ENCODE assay signal across 3 cellular contexts in the genomic region with DNA sequence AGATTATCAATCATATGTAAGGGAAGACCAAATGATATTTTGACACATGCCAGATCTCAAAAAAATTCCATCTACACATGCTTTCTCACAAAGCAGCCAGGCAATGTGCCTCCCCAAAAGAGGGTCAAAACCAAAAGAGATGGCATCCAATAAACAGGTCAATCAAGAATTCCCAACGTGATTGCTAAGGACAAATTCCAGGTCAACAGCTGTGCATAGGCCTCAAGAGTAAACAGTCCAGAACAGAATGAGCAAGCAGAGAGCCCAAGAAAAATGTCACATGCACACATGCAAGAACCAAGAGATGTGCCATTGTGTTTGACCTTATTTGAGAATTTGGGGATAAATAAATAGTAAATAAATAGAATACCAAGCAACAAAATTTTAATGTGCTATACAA.
A peak's percentile ranks its signal among the peaks of the same experiment; 100 is the strongest.
TF ChIP-seq lines count a peak whose summit lies in the region.

No MANE protein-coding gene starts in this region.

TF ChIP-seq in SK-N-SH treated with all-trans-retinoic acid at 6 μM for 48 hours, 23 proteins besides CTCF, POLR2A, EP300 and RAD21:
- TF ChIP-seq CSRNP3 (CRISPR knock-in tag; IDR thresholded peaks at IDR 0.05), result no peak
- 0 out of 2 replicates have a peak, but pooled peaks have one; percentile 32 for TF ChIP-seq ISL1 (CRISPR knock-in tag; IDR thresholded peaks at IDR 0.05)
- no peak for TF ChIP-seq ARNTL (CRISPR knock-in tag; IDR thresholded peaks at IDR 0.05; ENCODE audit: borderline replicate concordance, low read depth)
- TF ChIP-seq, protein P1, sequence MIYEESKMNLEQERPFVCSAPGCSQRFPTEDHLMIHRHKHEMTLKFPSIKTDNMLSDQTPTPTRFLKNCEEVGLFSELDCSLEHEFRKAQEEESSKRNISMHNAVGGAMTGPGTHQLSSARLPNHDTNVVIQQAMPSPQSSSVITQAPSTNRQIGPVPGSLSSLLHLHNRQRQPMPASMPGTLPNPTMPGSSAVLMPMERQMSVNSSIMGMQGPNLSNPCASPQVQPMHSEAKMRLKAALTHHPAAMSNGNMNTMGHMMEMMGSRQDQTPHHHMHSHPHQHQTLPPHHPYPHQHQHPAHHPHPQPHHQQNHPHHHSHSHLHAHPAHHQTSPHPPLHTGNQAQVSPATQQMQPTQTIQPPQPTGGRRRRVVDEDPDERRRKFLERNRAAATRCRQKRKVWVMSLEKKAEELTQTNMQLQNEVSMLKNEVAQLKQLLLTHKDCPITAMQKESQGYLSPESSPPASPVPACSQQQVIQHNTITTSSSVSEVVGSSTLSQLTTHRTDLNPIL (CRISPR knock-in tag; IDR thresholded peaks at IDR 0.05; ENCODE audit: low read depth), result no peak

TF ChIP-seq in SK-N-SH, 30 proteins besides CTCF, POLR2A, EP300 and RAD21:
- TF ChIP-seq IRF3 (IDR thresholded peaks at IDR 0.05; ENCODE audit: low read depth, low read length), result no peak
- no peak for TF ChIP-seq CHD2 (IDR thresholded peaks at IDR 0.05; ENCODE audit: low read length, partially characterized antibody)
- no peak for TF ChIP-seq RXRA (IDR thresholded peaks at IDR 0.05; ENCODE audit: borderline replicate concordance, low read depth)

TF ChIP-seq in HepG2, 621 proteins besides CTCF, POLR2A, EP300 and RAD21 (continues in another document):
- no peak for TF ChIP-seq ZNF850 (CRISPR knock-in tag; conservative IDR thresholded peaks at IDR 0.05)
- TF ChIP-seq PCBP2 (optimal IDR thresholded peaks at IDR 0.05; ENCODE audit: low read depth, low read length, poor library complexity, severe bottlenecking), result no peak
- TF ChIP-seq ZNF382 (CRISPR knock-in tag; IDR thresholded peaks at IDR 0.05; ENCODE audit: borderline replicate concordance), result no peak
- no peak for TF ChIP-seq ZGPAT (CRISPR knock-in tag; IDR thresholded peaks at IDR 0.05)
- TF ChIP-seq, protein P2, sequence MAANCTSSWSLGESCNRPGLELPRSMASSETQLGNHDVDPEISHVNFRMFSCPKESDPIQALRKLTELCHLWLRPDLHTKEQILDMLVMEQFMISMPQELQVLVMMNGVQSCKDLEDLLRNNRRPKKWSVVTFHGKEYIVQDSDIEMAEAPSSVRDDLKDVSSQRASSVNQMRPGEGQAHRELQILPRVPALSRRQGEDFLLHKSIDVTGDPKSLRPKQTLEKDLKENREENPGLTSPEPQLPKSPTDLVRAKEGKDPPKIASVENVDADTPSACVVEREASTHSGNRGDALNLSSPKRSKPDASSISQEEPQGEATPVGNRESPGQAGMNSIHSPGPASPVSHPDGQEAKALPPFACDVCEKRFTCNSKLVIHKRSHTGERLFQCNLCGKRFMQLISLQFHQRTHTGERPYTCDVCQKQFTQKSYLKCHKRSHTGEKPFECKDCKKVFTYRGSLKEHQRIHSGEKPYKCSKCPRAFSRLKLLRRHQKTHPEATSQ (CRISPR knock-in tag; IDR thresholded peaks at IDR 0.05; ENCODE audit: borderline replicate concordance), result no peak
- no peak for TF ChIP-seq ZNF350 (CRISPR knock-in tag; IDR thresholded peaks at IDR 0.05; ENCODE audit: borderline replicate concordance, low read depth)
- TF ChIP-seq KAT7 (CRISPR knock-in tag; IDR thresholded peaks at IDR 0.05; ENCODE audit: borderline replicate concordance), result no peak
- TF ChIP-seq NRL (CRISPR knock-in tag; IDR thresholded peaks at IDR 0.05; ENCODE audit: borderline replicate concordance), result no peak
- TF ChIP-seq MIXL1 (CRISPR knock-in tag; IDR thresholded peaks at IDR 0.05), result peak; percentile 77
- TF ChIP-seq MAFG (CRISPR knock-in tag; IDR thresholded peaks at IDR 0.05), result no peak
- no peak for TF ChIP-seq FOSL1 (CRISPR knock-in tag; IDR thresholded peaks at IDR 0.05; ENCODE audit: borderline replicate concordance)
- TF ChIP-seq TFAP4 (IDR thresholded peaks at IDR 0.05; ENCODE audit: borderline replicate concordance, low read depth), result peak; percentile 98
- TF ChIP-seq CCDC6 (CRISPR knock-in tag; IDR thresholded peaks at IDR 0.05), result no peak
- peak; percentile 31; the same call in 1 of the 2 replicates for TF ChIP-seq HMG20A (CRISPR knock-in tag; IDR thresholded peaks at IDR 0.05; ENCODE audit: borderline replicate concordance)
- no peak for TF ChIP-seq CBX2 (IDR thresholded peaks at IDR 0.05; ENCODE audit: low read depth, low read length)
- no peak for TF ChIP-seq CBX2 (CRISPR knock-in tag; IDR thresholded peaks at IDR 0.05; ENCODE audit: low read depth)
- no peak for TF ChIP-seq MATR3 (CRISPR knock-in tag; IDR thresholded peaks at IDR 0.05)
- no peak for TF ChIP-seq ZSCAN9 (CRISPR knock-in tag; IDR thresholded peaks at IDR 0.05; ENCODE audit: borderline replicate concordance)
- TF ChIP-seq CAMTA2 (CRISPR knock-in tag; IDR thresholded peaks at IDR 0.05; ENCODE audit: borderline replicate concordance), result no peak
- TF ChIP-seq THAP11 (CRISPR knock-in tag; IDR thresholded peaks at IDR 0.05), result no peak
- TF ChIP-seq ZNF598 (CRISPR knock-in tag; IDR thresholded peaks at IDR 0.05; ENCODE audit: borderline replicate concordance), result no peak
- TF ChIP-seq KLF12 (CRISPR knock-in tag; IDR thresholded peaks at IDR 0.05; ENCODE audit: borderline replicate concordance), result no peak
- no peak for TF ChIP-seq CREBL2 (CRISPR knock-in tag; IDR thresholded peaks at IDR 0.05; ENCODE audit: borderline replicate concordance)
- peak; percentile 24; the same call in 1 of the 2 replicates for TF ChIP-seq ELF3 (CRISPR knock-in tag; IDR thresholded peaks at IDR 0.05)
- no peak for TF ChIP-seq DZIP1 (CRISPR knock-in tag; IDR thresholded peaks at IDR 0.05)
- no peak for TF ChIP-seq KLF9 (CRISPR knock-in tag; IDR thresholded peaks at IDR 0.05; ENCODE audit: low read depth)
- no peak for TF ChIP-seq ZNF329 (CRISPR knock-in tag; IDR thresholded peaks at IDR 0.05; ENCODE audit: low read depth)
- peak; percentile 84 for TF ChIP-seq ZMYM4 (CRISPR knock-in tag; IDR thresholded peaks at IDR 0.05)
- TF ChIP-seq, protein P3, sequence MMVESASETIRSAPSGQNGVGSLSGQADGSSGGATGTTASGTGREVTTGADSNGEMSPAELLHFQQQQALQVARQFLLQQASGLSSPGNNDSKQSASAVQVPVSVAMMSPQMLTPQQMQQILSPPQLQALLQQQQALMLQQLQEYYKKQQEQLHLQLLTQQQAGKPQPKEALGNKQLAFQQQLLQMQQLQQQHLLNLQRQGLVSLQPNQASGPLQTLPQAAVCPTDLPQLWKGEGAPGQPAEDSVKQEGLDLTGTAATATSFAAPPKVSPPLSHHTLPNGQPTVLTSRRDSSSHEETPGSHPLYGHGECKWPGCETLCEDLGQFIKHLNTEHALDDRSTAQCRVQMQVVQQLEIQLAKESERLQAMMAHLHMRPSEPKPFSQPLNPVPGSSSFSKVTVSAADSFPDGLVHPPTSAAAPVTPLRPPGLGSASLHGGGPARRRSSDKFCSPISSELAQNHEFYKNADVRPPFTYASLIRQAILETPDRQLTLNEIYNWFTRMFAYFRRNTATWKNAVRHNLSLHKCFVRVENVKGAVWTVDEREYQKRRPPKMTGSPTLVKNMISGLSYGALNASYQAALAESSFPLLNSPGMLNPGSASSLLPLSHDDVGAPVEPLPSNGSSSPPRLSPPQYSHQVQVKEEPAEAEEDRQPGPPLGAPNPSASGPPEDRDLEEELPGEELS (CRISPR knock-in tag; IDR thresholded peaks at IDR 0.05), result peak; percentile 82
- no peak for TF ChIP-seq MEIS2 (CRISPR knock-in tag; IDR thresholded peaks at IDR 0.05)
- TF ChIP-seq KLF13 (CRISPR knock-in tag; IDR thresholded peaks at IDR 0.05), result no peak
- TF ChIP-seq SOX13 (IDR thresholded peaks at IDR 0.05), result 0 out of 2 replicates have a peak, but pooled peaks have one; percentile 16
- TF ChIP-seq SOX13 (CRISPR knock-in tag; conservative IDR thresholded peaks at IDR 0.05 in 1 of 2, IDR thresholded peaks at IDR 0.05 in 1 of 2), result peak in 1 of 2 experiments; percentile 71; a peak in 2 of 4 replicates
- peak; percentile 46; the same call in 1 of the 2 replicates for TF ChIP-seq FOXJ3 (CRISPR knock-in tag; IDR thresholded peaks at IDR 0.05; ENCODE audit: borderline replicate concordance)
- TF ChIP-seq ZFP36 (IDR thresholded peaks at IDR 0.05; ENCODE audit: borderline replicate concordance, low read depth, low read length, partially characterized antibody), result no peak
- peak; percentile 75 for TF ChIP-seq POGZ (CRISPR knock-in tag; IDR thresholded peaks at IDR 0.05)
- no peak for TF ChIP-seq ZNF546 (CRISPR knock-in tag; conservative IDR thresholded peaks at IDR 0.05)
- TF ChIP-seq ZNF468 (CRISPR knock-in tag; IDR thresholded peaks at IDR 0.05), result no peak
- TF ChIP-seq SNAPC2 (CRISPR knock-in tag; IDR thresholded peaks at IDR 0.05), result no peak
- no peak for TF ChIP-seq CREB1 (IDR thresholded peaks at IDR 0.05)
- no peak for TF ChIP-seq CREB1 (CRISPR knock-in tag; IDR thresholded peaks at IDR 0.05)
- no peak for TF ChIP-seq U2AF1 (optimal IDR thresholded peaks at IDR 0.05; ENCODE audit: low read depth, low read length)
- no peak; the same call in 1 of the 2 replicates for TF ChIP-seq ZNF768 (CRISPR knock-in tag; IDR thresholded peaks at IDR 0.05)
- no peak for TF ChIP-seq HNRNPL (IDR thresholded peaks at IDR 0.05; ENCODE audit: low read depth, low read length)
- peak; percentile 56; the same call in 1 of the 2 replicates for TF ChIP-seq MLX (CRISPR knock-in tag; IDR thresholded peaks at IDR 0.05)
- TF ChIP-seq KLF6 (CRISPR knock-in tag; IDR thresholded peaks at IDR 0.05), result no peak
- peak; percentile 89 for TF ChIP-seq FOXA3 (CRISPR knock-in tag; IDR thresholded peaks at IDR 0.05)
- TF ChIP-seq, protein P4, sequence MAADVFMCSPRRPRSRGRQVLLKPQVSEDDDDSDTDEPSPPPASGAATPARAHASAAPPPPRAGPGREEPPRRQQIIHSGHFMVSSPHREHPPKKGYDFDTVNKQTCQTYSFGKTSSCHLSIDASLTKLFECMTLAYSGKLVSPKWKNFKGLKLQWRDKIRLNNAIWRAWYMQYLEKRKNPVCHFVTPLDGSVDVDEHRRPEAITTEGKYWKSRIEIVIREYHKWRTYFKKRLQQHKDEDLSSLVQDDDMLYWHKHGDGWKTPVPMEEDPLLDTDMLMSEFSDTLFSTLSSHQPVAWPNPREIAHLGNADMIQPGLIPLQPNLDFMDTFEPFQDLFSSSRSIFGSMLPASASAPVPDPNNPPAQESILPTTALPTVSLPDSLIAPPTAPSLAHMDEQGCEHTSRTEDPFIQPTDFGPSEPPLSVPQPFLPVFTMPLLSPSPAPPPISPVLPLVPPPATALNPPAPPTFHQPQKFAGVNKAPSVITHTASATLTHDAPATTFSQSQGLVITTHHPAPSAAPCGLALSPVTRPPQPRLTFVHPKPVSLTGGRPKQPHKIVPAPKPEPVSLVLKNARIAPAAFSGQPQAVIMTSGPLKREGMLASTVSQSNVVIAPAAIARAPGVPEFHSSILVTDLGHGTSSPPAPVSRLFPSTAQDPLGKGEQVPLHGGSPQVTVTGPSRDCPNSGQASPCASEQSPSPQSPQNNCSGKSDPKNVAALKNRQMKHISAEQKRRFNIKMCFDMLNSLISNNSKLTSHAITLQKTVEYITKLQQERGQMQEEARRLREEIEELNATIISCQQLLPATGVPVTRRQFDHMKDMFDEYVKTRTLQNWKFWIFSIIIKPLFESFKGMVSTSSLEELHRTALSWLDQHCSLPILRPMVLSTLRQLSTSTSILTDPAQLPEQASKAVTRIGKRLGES (CRISPR knock-in tag; IDR thresholded peaks at IDR 0.05; ENCODE audit: borderline replicate concordance), result no peak
- TF ChIP-seq ZNF775 (CRISPR knock-in tag; IDR thresholded peaks at IDR 0.05; ENCODE audit: borderline replicate concordance), result no peak
- no peak; the same call in 1 of the 2 replicates for TF ChIP-seq CREM (IDR thresholded peaks at IDR 0.05)
- no peak for TF ChIP-seq CREM (CRISPR knock-in tag; IDR thresholded peaks at IDR 0.05)
- TF ChIP-seq RAD51 (IDR thresholded peaks at IDR 0.05; ENCODE audit: borderline replicate concordance), result no peak
- TF ChIP-seq SKI (IDR thresholded peaks at IDR 0.05; ENCODE audit: partially characterized antibody), result no peak
- TF ChIP-seq FIP1L1 (IDR thresholded peaks at IDR 0.05; ENCODE audit: borderline replicate concordance, insufficient read depth, low read depth, low read length), result no peak
- TF ChIP-seq HOXD1 (CRISPR knock-in tag; IDR thresholded peaks at IDR 0.05), result no peak
